23 cellular contexts compared by ENCODE assay signal in the genomic region with DNA sequence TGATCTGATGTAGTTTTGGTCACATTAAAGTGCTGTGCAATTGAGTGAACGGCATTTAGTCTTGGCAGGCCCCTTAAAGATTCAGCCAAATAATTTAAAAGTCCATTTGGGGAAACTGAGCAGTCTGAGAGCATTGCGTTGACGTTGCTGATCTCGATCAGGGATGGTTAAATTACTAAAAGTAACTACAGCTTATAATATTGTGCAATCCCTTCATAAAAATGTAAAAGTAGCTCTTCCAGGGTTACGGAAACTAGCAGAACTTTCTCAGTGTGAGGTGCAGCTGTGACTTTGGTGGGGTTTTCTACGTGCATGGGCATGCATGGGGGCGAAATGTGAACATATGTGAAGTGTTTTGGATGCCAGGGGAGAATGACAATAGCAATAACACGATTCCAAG.
"Had no signal": no experiment of that assay in that cellular context is flagged by ENCODE, and none has a peak within 500 bp of the region (broad histone marks: within the 10 kb centered on the region; RNA-seq: fewer than 3 reads in every experiment).

No MANE protein-coding gene starts in this region.

- H3K4me3 ChIP-seq: coronary artery, dorsolateral prefrontal cortex, esophagus squamous epithelium, gastrocnemius medialis, heart right ventricle, left lung, lower lobe of right lung, mucosa of descending colon had no signal

- H3K9me3 ChIP-seq: esophagus squamous epithelium, gastrocnemius medialis, heart right ventricle, left lung, lower lobe of right lung, mucosa of descending colon had no signal

- H3K27ac ChIP-seq: coronary artery, dorsolateral prefrontal cortex, epithelial cell of prostate, esophagus squamous epithelium, gastrocnemius medialis, heart right ventricle, left lung, lower lobe of right lung had no signal

- H3K9me3 Mint-ChIP-seq: mesothelial cell of epicardium had no signal

- H3K4me1 Mint-ChIP-seq: mesothelial cell of epicardium had no signal

- ATAC-seq: esophagus mucosa, gastrocnemius medialis, heart right ventricle, left cardiac atrium, left ventricle myocardium superior had no signal

- H3K36me3 Mint-ChIP-seq: mesothelial cell of epicardium had no signal

- H3K36me3 ChIP-seq: esophagus squamous epithelium, gastrocnemius medialis, heart right ventricle, left lung, lower lobe of right lung had no signal

- H3K27ac Mint-ChIP-seq: mesothelial cell of epicardium had no signal

- H3K4me1 ChIP-seq: esophagus squamous epithelium, gastrocnemius medialis, heart right ventricle, left lung, lower lobe of right lung had no signal

- H3K4me3 Mint-ChIP-seq: mesothelial cell of epicardium had no signal

- H3K27me3 ChIP-seq: left lung had no signal

- DNase-seq: dermis blood vessel endothelial cell; dorsolateral prefrontal cortex; effector CD4-positive, alpha-beta T cell; effector memory CD4-positive, alpha-beta T cell; erythroblast; esophagus squamous epithelium; foreskin fibroblast; foreskin melanocyte; gastrocnemius medialis; glutamatergic neuron; head of caudate nucleus; heart right ventricle; hippocampal formation; left cardiac atrium; left lung; left ventricle myocardium superior; lower lobe of right lung; mesenchymal stem cell had no signal
